Comparison of ENCODE assay signal across 16 cellular contexts in genomic region chr6:160427312-160428068, GRCh38.
A peak's percentile ranks its signal among the peaks of the same experiment; 100 is the strongest.
DNase-seq lines count a peak whose midpoint lies in the region; ATAC-seq, FAIRE-seq and TF ChIP-seq lines count a peak whose summit lies in the region.
"Had no signal": no experiment of that assay in that cellular context is flagged by ENCODE, and none has a peak within 500 bp of the region (broad histone marks: within the 10 kb centered on the region; RNA-seq: fewer than 3 reads in every experiment).

No MANE protein-coding gene starts in this region.

- no peaks in the 10 kb centered on the region for H3F3A ChIP-seq in PC-3 (ENCODE audit: low read length, unreplicated experiment)

- no peak overlapping the region for H3K9ac ChIP-seq in PC-3 (ENCODE audit: low read length)
- H3K9ac ChIP-seq in keratinocyte (ENCODE audit: control insufficient read depth, extremely low read depth, insufficient read depth, low read length), result no peak overlapping the region
- H3K9ac ChIP-seq: SK-N-SH had no signal

- peak; percentile 23 for FAIRE-seq in keratinocyte (lab: Jason Lieb, UNC)
- FAIRE-seq: GM18507, HTR-8/SVneo had no signal

- CTCF ChIA-PET in PC-3 (lab: Charles Lee), result no interaction called here

- H3K27me3 ChIP-seq in PC-3 (ENCODE audit: low read length), result no peaks in the 10 kb centered on the region
- H3K27me3 ChIP-seq in keratinocyte (ENCODE audit: control insufficient read depth, extremely low read depth, insufficient read depth, low read length), result no peaks in the 10 kb centered on the region

- H3K36me3 ChIP-seq in PC-3 (ENCODE audit: low read depth, low read length) (no peaks in the 10 kb centered on the region), keratinocyte (ENCODE audit: control insufficient read depth in 2 of 2, extremely low read depth in 1 of 2, insufficient read depth in 2 of 2, low read length in 2 of 2) (no peaks in the 10 kb centered on the region)

- no peak overlapping the region for H2AFZ ChIP-seq in PC-3 (ENCODE audit: low read length)
- no peak overlapping the region for H2AFZ ChIP-seq in keratinocyte (ENCODE audit: control insufficient read depth, low read length)

- no peaks in the 10 kb centered on the region for H3K9me1 ChIP-seq in keratinocyte (ENCODE audit: control insufficient read depth, extremely low read depth, insufficient read depth, low read length)

- H3K27ac ChIP-seq in PC-3 (ENCODE audit: low read length), result no peak overlapping the region
- H3K27ac ChIP-seq in keratinocyte (ENCODE audit: control insufficient read depth, insufficient read depth, low read length), result no peak overlapping the region
- H3K27ac ChIP-seq in temporal lobe (ENCODE audit: low read depth, low read length), result peak overlapping the region; percentile 23
- H3K27ac ChIP-seq: C4-2B had no signal

- DNase-seq in PC-3 (peak; percentile 5), brain pericyte (ENCODE audit: low read depth, low spot score) (peak; percentile 26), keratinocyte (ENCODE audit: low read depth, low spot score) (no peak)
- no peak for DNase-seq in stimulated activated naive CD8-positive, alpha-beta T cell treated with anti-CD3 and anti-CD28 coated beads, Interleukin-15, Interleukin-2, amounts not matched to agents 100 U/mL and 50 U/mL, for 24 hours
- no peak for DNase-seq in stimulated activated naive B cell treated with anti-CD40 and anti-IgM and Interleukin-4, amounts not matched to agents 10 μg/mL and 1 μg/mL and 100 μg/mL, for 72 hours
- DNase-seq: activated CD8-positive, alpha-beta memory T cell treated with anti-CD3 and anti-CD28 coated beads, Interleukin-2, amount 50 U/mL, for 4 hours; activated gamma-delta T cell treated with Interleukin-2 at 50 U/mL for 16 hours; DMS79 treated with DMSO at 0.1 percent for 48 hours; NCI-H526 treated with DMSO at 0.1 percent for 48 hours; SK-N-SH; T1000 had no signal

- H3K4me1 ChIP-seq in PC-3 (ENCODE audit: insufficient read depth, low read length) (peaks cover 14% of the 10 kb centered on the region), keratinocyte (ENCODE audit: control insufficient read depth, extremely low read depth, insufficient read depth, low read length) (peaks cover 11% of the 10 kb centered on the region)

- no peaks in the 10 kb centered on the region for H3K36me3 Mint-ChIP-seq in stimulated activated naive B cell treated with anti-CD40 and anti-IgM and Interleukin-4, amounts not matched to agents 10 μg/mL and 1 μg/mL and 100 μg/mL, for 72 hours

- POLR2A ChIA-PET in PC-3 (lab: Charles Lee; ENCODE audit: unreplicated experiment), result no interaction called here

- H3K9me3 ChIP-seq in PC-3 (ENCODE audit: low read length), result no peaks in the 10 kb centered on the region
- no peaks in the 10 kb centered on the region for H3K9me3 ChIP-seq in keratinocyte (ENCODE audit: control insufficient read depth, low read depth, low read length)
- H3K9me3 ChIP-seq: SK-N-SH had no signal

- no TSS peak for BruUV-seq in PC-3 (replicated peaks; lab: Mats Ljungman, UMichigan)

- TF ChIP-seq CTCF in PC-3 (conservative IDR thresholded peaks at IDR 0.05; ENCODE audit: low read depth, low read length) (no peak), keratinocyte (optimal IDR thresholded peaks at IDR 0.05 in 1 of 3, IDR thresholded peaks at IDR 0.05 in 1 of 3, conservative IDR thresholded peaks at IDR 0.05 in 1 of 3; ENCODE audit: extremely low read depth in 1 of 3, insufficient read depth in 2 of 3, low read length in 3 of 3) (no peak)

- no peak overlapping the region for H3K4me3 Mint-ChIP-seq in stimulated activated naive B cell treated with anti-CD40 and anti-IgM and Interleukin-4, amounts not matched to agents 10 μg/mL and 1 μg/mL and 100 μg/mL, for 72 hours

- H3K4me2 ChIP-seq in PC-3 (ENCODE audit: low read length) (no peak overlapping the region), keratinocyte (ENCODE audit: control insufficient read depth, extremely low read depth, insufficient read depth, low read depth, low read length) (no peak overlapping the region)
- H3K4me2 ChIP-seq: SK-N-SH had no signal

- no peak for ATAC-seq in PC-3
- no peak for ATAC-seq in HG02938 (IDR thresholded peaks at IDR 0.05; ENCODE audit: unreplicated experiment)
- ATAC-seq in stimulated activated naive CD8-positive, alpha-beta T cell treated with anti-CD3 and anti-CD28 coated beads, Interleukin-15, Interleukin-2, amounts not matched to agents 100 U/mL and 50 U/mL, for 24 hours, result no peak
- ATAC-seq in stimulated activated naive B cell treated with anti-CD40 and anti-IgM and Interleukin-4, amounts not matched to agents 10 μg/mL and 1 μg/mL and 100 μg/mL, for 72 hours (replicated peaks), result no peak

- intact Hi-C loops in PC-3 (cut with micrococcal nuclease), result no loop called here

- H3K4me3 ChIP-seq in PC-3 (ENCODE audit: low read length), result no peak overlapping the region
- no peak overlapping the region for H3K4me3 ChIP-seq in keratinocyte (ENCODE audit: control insufficient read depth in 2 of 3, extremely low read depth in 1 of 3, insufficient read depth in 2 of 3, low read depth in 1 of 3, low read length in 3 of 3)

- H3K79me2 ChIP-seq in PC-3 (ENCODE audit: low read length) (no peaks in the 10 kb centered on the region), keratinocyte (ENCODE audit: control insufficient read depth, insufficient read depth, low read length) (no peaks in the 10 kb centered on the region)

- H3K27ac Mint-ChIP-seq in stimulated activated naive B cell treated with anti-CD40 and anti-IgM and Interleukin-4, amounts not matched to agents 10 μg/mL and 1 μg/mL and 100 μg/mL, for 72 hours, result no peak overlapping the region

- dilution Hi-C loops in keratinocyte (cut with MboI; ENCODE audit: extremely low pct_ligation_motif_present, low sequenced_read_pairs), result no loop called here

- peaks cover 0 to 1% of the 10 kb centered on the region in 2 donors for H3K9me3 Mint-ChIP-seq in stimulated activated naive B cell treated with anti-CD40 and anti-IgM and Interleukin-4, amounts not matched to agents 10 μg/mL and 1 μg/mL and 100 μg/mL, for 72 hours

- no peaks in the 10 kb centered on the region for H4K20me1 ChIP-seq in PC-3 (ENCODE audit: low read length)
- no peaks in the 10 kb centered on the region for H4K20me1 ChIP-seq in keratinocyte (ENCODE audit: control insufficient read depth, extremely low read depth, insufficient read depth, low read length)

- peaks cover 5 to 6% of the 10 kb centered on the region in 2 donors for H3K4me1 Mint-ChIP-seq in stimulated activated naive B cell treated with anti-CD40 and anti-IgM and Interleukin-4, amounts not matched to agents 10 μg/mL and 1 μg/mL and 100 μg/mL, for 72 hours

- H3K9me2 ChIP-seq in PC-3 (replicated peaks; ENCODE audit: low read length), result no peaks in the 10 kb centered on the region
- H3K9me2 ChIP-seq: SK-N-SH had no signal

- H3K27me3 Mint-ChIP-seq in stimulated activated naive B cell treated with anti-CD40 and anti-IgM and Interleukin-4, amounts not matched to agents 10 μg/mL and 1 μg/mL and 100 μg/mL, for 72 hours, result peaks cover 34 to 35% of the 10 kb centered on the region in 2 donors

Comparison
In these comparisons a context has a peak if more than half of its experiments do, and no peak if none do; other contexts are left out.
1. DNase-seq: peak in PC-3 (single experiment) and brain pericyte (single experiment); none in keratinocyte (single experiment), stimulated activated naive CD8-positive, alpha-beta T cell treated with anti-CD3 and anti-CD28 coated beads, Interleukin-15, Interleukin-2, amounts not matched to agents 100 U/mL and 50 U/mL, for 24 hours (single experiment) and stimulated activated naive B cell treated with anti-CD40 and anti-IgM and Interleukin-4, amounts not matched to agents 10 μg/mL and 1 μg/mL and 100 μg/mL, for 72 hours (single experiment).